ENCODE assay signal across 34 cellular contexts in the genomic region with DNA sequence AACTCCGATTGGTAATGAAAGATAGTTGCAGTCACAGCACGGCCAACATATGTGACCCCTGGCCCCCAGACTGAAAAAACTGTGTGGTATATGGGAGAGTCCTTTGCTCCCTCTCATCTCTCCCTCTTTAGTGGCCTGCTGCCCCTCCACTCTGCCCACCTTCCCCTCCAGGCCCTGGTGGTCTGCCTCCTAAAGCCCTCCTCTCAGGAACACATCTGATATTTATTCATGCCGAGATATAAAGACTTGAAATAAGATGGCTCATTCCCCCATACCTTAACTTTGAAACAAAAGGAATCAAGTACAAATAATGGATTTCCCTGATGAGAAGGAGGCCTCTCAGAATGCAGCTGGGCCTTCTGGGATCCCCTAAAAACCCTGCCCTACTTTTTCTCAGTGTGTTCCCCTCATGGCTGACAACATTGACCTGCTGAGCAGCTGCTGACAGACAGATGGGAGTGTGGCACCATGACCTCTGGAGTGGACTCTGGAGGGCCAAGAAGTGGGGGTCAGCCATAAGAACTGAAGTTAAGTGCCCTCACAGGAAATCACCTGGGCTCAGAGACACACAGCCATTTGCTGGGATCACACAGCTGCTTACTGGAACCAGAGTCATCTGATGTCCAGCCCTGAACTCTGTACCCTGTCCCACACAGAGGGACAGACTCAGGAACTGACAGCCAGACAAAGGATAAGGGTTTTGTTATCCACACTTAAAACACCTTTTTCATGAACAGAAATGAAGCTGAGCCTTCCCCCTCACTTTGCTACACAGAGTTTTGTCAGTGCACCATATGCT. TPM values are rescaled to one million over a fixed set of nuclear protein-coding genes. Genes with fewer than 3 reads are reported as not detected.
"Had no signal": no experiment of that assay in that cellular context is flagged by ENCODE, and none has a peak within 500 bp of the region (broad histone marks: within the 10 kb centered on the region; RNA-seq: fewer than 3 reads in every experiment).

No MANE protein-coding gene starts in this region.

- H3K9me3 Mint-ChIP-seq: activated CD4-positive, alpha-beta memory T cell treated with anti-CD3 and anti-CD28 coated beads for 36 hours; activated CD4-positive, alpha-beta T cell treated with anti-CD3 and anti-CD28 coated beads, Interleukin-2, amount 10 ng/mL, durations not matched to agents 24 days and 14 days; activated naive CD4-positive, alpha-beta T cell treated with anti-CD3 and anti-CD28 coated beads, Interleukin-2, amount 10 ng/mL, durations not matched to agents 7 days and 5 days; activated naive CD4-positive, alpha-beta T cell treated with anti-CD3 and anti-CD28 coated beads, Interleukin-2, amount 50 U/mL, for 72 hours; activated naive CD8-positive, alpha-beta T cell treated with anti-CD3 and anti-CD28 coated beads, Interleukin-2, amount 10 ng/mL, durations not matched to agents 7 days and 5 days; activated T-cell treated with anti-CD3 and anti-CD28 coated beads, Interleukin-2, amount 50 U/mL, for 24 hours; activated T-cell treated with anti-CD3 and anti-CD28 coated beads, Interleukin-2, amount 50 U/mL, for 72 hours; endodermal cell; T-helper 2 cell treated with Interferon-gamma antibody and Interleukin-4, amounts not matched to agents 5 μg/mL and 100 μg/mL, for 36 hours had no signal

- H3K27me3 Mint-ChIP-seq: activated CD4-positive, alpha-beta memory T cell treated with anti-CD3 and anti-CD28 coated beads for 36 hours; activated CD4-positive, alpha-beta T cell treated with anti-CD3 and anti-CD28 coated beads for 36 hours; activated CD4-positive, alpha-beta T cell treated with anti-CD3 and anti-CD28 coated beads, Interleukin-2, amount 10 ng/mL, durations not matched to agents 24 days and 14 days; activated naive CD4-positive, alpha-beta T cell treated with anti-CD3 and anti-CD28 coated beads, Interleukin-2, amount 10 ng/mL, durations not matched to agents 7 days and 5 days; activated T-cell treated with anti-CD3 and anti-CD28 coated beads, Interleukin-2, amount 50 U/mL, for 24 hours; brain; T-helper 17 cell had no signal

- DNase-seq: activated CD4-positive, alpha-beta memory T cell treated with anti-CD3 and anti-CD28 coated beads for 36 hours; activated CD4-positive, alpha-beta T cell treated with anti-CD3 and anti-CD28 coated beads for 36 hours; activated CD4-positive, alpha-beta T cell treated with anti-CD3 and anti-CD28 coated beads, Interleukin-2, amount 10 ng/mL, durations not matched to agents 24 days and 14 days; activated CD4-positive, CD25-positive, alpha-beta regulatory T cell; activated CD4-positive, CD25-positive, alpha-beta regulatory T cell treated with anti-CD3 and anti-CD28 coated beads, Interleukin-2, amount 50 U/mL, for 72 hours; activated CD8-positive, alpha-beta memory T cell treated with anti-CD3 and anti-CD28 coated beads, Interleukin-2, amount 50 U/mL, for 48 hours; activated gamma-delta T cell; activated naive CD4-positive, alpha-beta T cell; activated naive CD4-positive, alpha-beta T cell treated with anti-CD3 and anti-CD28 coated beads, Interleukin-2, amount 10 ng/mL, durations not matched to agents 7 days and 5 days; activated naive CD8-positive, alpha-beta T cell treated with anti-CD3 and anti-CD28 coated beads, Interleukin-2, amount 10 ng/mL, durations not matched to agents 7 days and 5 days; activated T-cell treated with anti-CD3 and anti-CD28 coated beads for 4 hours; activated T-cell treated with anti-CD3 and anti-CD28 coated beads, Interleukin-2, amount 50 U/mL, for 24 hours; activated T-cell treated with anti-CD3 and anti-CD28 coated beads, Interleukin-2, amount 50 U/mL, for 72 hours; central memory CD4-positive, alpha-beta T cell; cerebellar nuclear complex; colonic mucosa; effector memory CD4-positive, alpha-beta T cell; endodermal cell; foreskin keratinocyte; gastrocnemius medialis; glutamatergic neuron; T-helper 1 cell; T-helper 17 cell; T1000; WERI-Rb-1 had no signal

- H3K27ac ChIP-seq: ascending aorta, breast epithelium, cardiac muscle cell, colonic mucosa, foreskin keratinocyte, gastrocnemius medialis, WERI-Rb-1 had no signal

- H3K36me3 ChIP-seq: ascending aorta, breast epithelium, cardiac muscle cell, colonic mucosa, gastrocnemius medialis, WERI-Rb-1 had no signal

- H3K36me3 Mint-ChIP-seq: activated CD4-positive, alpha-beta memory T cell treated with anti-CD3 and anti-CD28 coated beads for 36 hours; activated naive CD4-positive, alpha-beta T cell treated with anti-CD3 and anti-CD28 coated beads, Interleukin-2, amount 10 ng/mL, durations not matched to agents 7 days and 5 days; activated naive CD4-positive, alpha-beta T cell treated with anti-CD3 and anti-CD28 coated beads, Interleukin-2, amount 50 U/mL, for 72 hours; activated naive CD8-positive, alpha-beta T cell treated with anti-CD3 and anti-CD28 coated beads, Interleukin-2, amount 10 ng/mL, durations not matched to agents 7 days and 5 days; brain had no signal

- ATAC-seq: activated CD4-positive, alpha-beta T cell treated with anti-CD3 and anti-CD28 coated beads for 36 hours; activated naive CD4-positive, alpha-beta T cell treated with anti-CD3 and anti-CD28 coated beads, Interleukin-2, amount 50 U/mL, for 72 hours; activated T-cell treated with anti-CD3 and anti-CD28 coated beads, Interleukin-2, amount 50 U/mL, for 72 hours; esophagus mucosa; foreskin keratinocyte; gastrocnemius medialis; T-helper 17 cell had no signal

- H3K27ac Mint-ChIP-seq: activated CD4-positive, alpha-beta memory T cell treated with anti-CD3 and anti-CD28 coated beads for 36 hours; activated CD4-positive, alpha-beta T cell treated with anti-CD3 and anti-CD28 coated beads for 36 hours; activated CD4-positive, alpha-beta T cell treated with anti-CD3 and anti-CD28 coated beads, Interleukin-2, amount 10 ng/mL, durations not matched to agents 24 days and 14 days; activated naive CD4-positive, alpha-beta T cell treated with anti-CD3 and anti-CD28 coated beads, Interleukin-2, amount 10 ng/mL, durations not matched to agents 7 days and 5 days; activated naive CD4-positive, alpha-beta T cell treated with anti-CD3 and anti-CD28 coated beads, Interleukin-2, amount 50 U/mL, for 72 hours; activated naive CD8-positive, alpha-beta T cell treated with anti-CD3 and anti-CD28 coated beads, Interleukin-2, amount 10 ng/mL, durations not matched to agents 7 days and 5 days; activated T-cell treated with anti-CD3 and anti-CD28 coated beads, Interleukin-2, amount 50 U/mL, for 24 hours; activated T-cell treated with anti-CD3 and anti-CD28 coated beads, Interleukin-2, amount 50 U/mL, for 72 hours; brain; endodermal cell; T-helper 17 cell; T-helper 2 cell treated with Interferon-gamma antibody and Interleukin-4, amounts not matched to agents 5 μg/mL and 100 μg/mL, for 36 hours had no signal

- H3K9me3 ChIP-seq: ascending aorta, colonic mucosa, gastrocnemius medialis had no signal

- H3K4me1 Mint-ChIP-seq: activated CD4-positive, alpha-beta T cell treated with anti-CD3 and anti-CD28 coated beads for 36 hours; activated CD4-positive, alpha-beta T cell treated with anti-CD3 and anti-CD28 coated beads, Interleukin-2, amount 10 ng/mL, durations not matched to agents 24 days and 14 days; activated naive CD4-positive, alpha-beta T cell treated with anti-CD3 and anti-CD28 coated beads, Interleukin-2, amount 10 ng/mL, durations not matched to agents 7 days and 5 days; activated naive CD8-positive, alpha-beta T cell treated with anti-CD3 and anti-CD28 coated beads, Interleukin-2, amount 10 ng/mL, durations not matched to agents 7 days and 5 days; brain; endodermal cell; T-helper 17 cell had no signal

- H3K4me1 ChIP-seq: ascending aorta, breast epithelium, colonic mucosa, foreskin keratinocyte, gastrocnemius medialis had no signal

- H3K4me3 Mint-ChIP-seq: activated CD4-positive, alpha-beta memory T cell treated with anti-CD3 and anti-CD28 coated beads for 36 hours; activated CD4-positive, alpha-beta T cell treated with anti-CD3 and anti-CD28 coated beads for 36 hours; activated CD4-positive, alpha-beta T cell treated with anti-CD3 and anti-CD28 coated beads, Interleukin-2, amount 10 ng/mL, durations not matched to agents 24 days and 14 days; activated naive CD4-positive, alpha-beta T cell treated with anti-CD3 and anti-CD28 coated beads, Interleukin-2, amount 10 ng/mL, durations not matched to agents 7 days and 5 days; activated naive CD8-positive, alpha-beta T cell treated with anti-CD3 and anti-CD28 coated beads, Interleukin-2, amount 10 ng/mL, durations not matched to agents 7 days and 5 days; activated T-cell treated with anti-CD3 and anti-CD28 coated beads, Interleukin-2, amount 50 U/mL, for 24 hours; activated T-cell treated with anti-CD3 and anti-CD28 coated beads, Interleukin-2, amount 50 U/mL, for 72 hours; brain; endodermal cell; T-helper 17 cell; T-helper 2 cell treated with Interferon-gamma antibody and Interleukin-4, amounts not matched to agents 5 μg/mL and 100 μg/mL, for 36 hours had no signal

- H3K27me3 ChIP-seq: ascending aorta, breast epithelium, colonic mucosa, foreskin keratinocyte, gastrocnemius medialis had no signal

- H3K4me3 ChIP-seq: ascending aorta, breast epithelium, cardiac muscle cell, colonic mucosa, gastrocnemius medialis had no signal

RNA-seq across cellular contexts. Expression of gene ST8SIA3, which starts 39.8 kb away (rescaled TPM):
- total RNA-seq: activated CD4-positive, alpha-beta memory T cell treated with anti-CD3 and anti-CD28 coated beads for 36 hours; activated CD4-positive, alpha-beta T cell treated with anti-CD3 and anti-CD28 coated beads for 36 hours; activated CD4-positive, alpha-beta T cell treated with anti-CD3 and anti-CD28 coated beads, Interleukin-2, amount 10 ng/mL, durations not matched to agents 24 days and 14 days; activated naive CD4-positive, alpha-beta T cell treated with anti-CD3 and anti-CD28 coated beads, Interleukin-2, amount 50 U/mL, for 72 hours; activated naive CD8-positive, alpha-beta T cell treated with anti-CD3 and anti-CD28 coated beads, Interleukin-2, amount 10 ng/mL, durations not matched to agents 7 days and 5 days; activated T-cell treated with anti-CD3 and anti-CD28 coated beads, Interleukin-2, amount 50 U/mL, for 72 hours; ascending aorta; breast epithelium; cardiac muscle cell; dermis microvascular lymphatic vessel endothelial cell; epithelial cell of proximal tubule; esophagus mucosa; foreskin keratinocyte; gastrocnemius medialis; T-helper 17 cell had no signal
